ENCODE assay signal across 9 cellular contexts in genomic region chr3:189710620-189711388, GRCh38.
DNase-seq lines count a peak whose midpoint lies in the region; ATAC-seq, FAIRE-seq and TF ChIP-seq lines count a peak whose summit lies in the region.
"Had no signal": no experiment of that assay in that cellular context is flagged by ENCODE, and none has a peak within 500 bp of the region (broad histone marks: within the 10 kb centered on the region; RNA-seq: fewer than 3 reads in every experiment).

No MANE protein-coding gene starts in this region.

- H2AFZ ChIP-seq in mesenchymal stem cell (ENCODE audit: low read depth, low read length) = no peak overlapping the region

- no peaks in the 10 kb centered on the region for H3K79me1 ChIP-seq in mesenchymal stem cell (replicated peaks; ENCODE audit: low read length, poor library complexity, severe bottlenecking)

- H3K4me2 ChIP-seq in mesenchymal stem cell (ENCODE audit: low read length, poor library complexity, severe bottlenecking) = peak overlapping the region; percentile 12

- ATAC-seq in HG03097 (IDR thresholded peaks at IDR 0.05; ENCODE audit: low FRiP score, unreplicated experiment) (peak; percentile 52), GM19328 (IDR thresholded peaks at IDR 0.05; ENCODE audit: unreplicated experiment) (no peak)

- no peak overlapping the region for H2BK12ac ChIP-seq in mesenchymal stem cell (ENCODE audit: low read length in 2 of 2)

- H4K91ac ChIP-seq in mesenchymal stem cell (ENCODE audit: low read length) = no peak overlapping the region

- peak overlapping the region; percentile 8 for H2BK5ac ChIP-seq in mesenchymal stem cell (ENCODE audit: low read depth, low read length, poor library complexity, severe bottlenecking)

- H4K8ac ChIP-seq in mesenchymal stem cell (ENCODE audit: low read length) = no peak overlapping the region

- no peak overlapping the region for H3K9ac ChIP-seq in mesenchymal stem cell (ENCODE audit: low read length)

- no peak overlapping the region for H2BK15ac ChIP-seq in mesenchymal stem cell (ENCODE audit: low read depth, poor library complexity, severe bottlenecking)

- no peak overlapping the region for H2BK120ac ChIP-seq in mesenchymal stem cell (ENCODE audit: low read depth, low read length)

- H3K27me3 ChIP-seq in mesenchymal stem cell (ENCODE audit: control insufficient read depth in 1 of 2, insufficient read depth in 1 of 2, low read length in 2 of 2) = no peaks in the 10 kb centered on the region
- H3K27me3 ChIP-seq in Peyer's patch = no peaks in the 10 kb centered on the region

- TF ChIP-seq POLR2A in GM12892 (IDR thresholded peaks at IDR 0.05; ENCODE audit: low read depth, low read length) (no peak), Peyer's patch (IDR thresholded peaks at IDR 0.05) (no peak)

- H3K14ac ChIP-seq in mesenchymal stem cell (ENCODE audit: low read length in 2 of 2) = no peak overlapping the region

- DNase-seq in GM12892 (ENCODE audit: insufficient read length) (no peak), astrocyte of the hippocampus (ENCODE audit: low read depth, low spot score) (peak; percentile 96), mesenchymal stem cell (peak; percentile 95), HT-29 (ENCODE audit: low spot score) (no peak), Peyer's patch (no peak)
- DNase-seq in stimulated activated CD4-positive, alpha-beta T cell treated with anti-CD3 and anti-CD28 coated beads, Interleukin-2, amount 100 ng/mL, for 48 hours = no peak

- no peak overlapping the region for H3K4ac ChIP-seq in mesenchymal stem cell (ENCODE audit: low read depth in 1 of 2, low read length in 2 of 2)

- peak; percentile 74 for FAIRE-seq in GM12892 (lab: Jason Lieb, UNC)
- FAIRE-seq: islet of Langerhans had no signal

- H3K4me3 ChIP-seq in mesenchymal stem cell (ENCODE audit: insufficient read depth in 1 of 2, low read depth in 1 of 2, low read length in 2 of 2) (no peak overlapping the region), Peyer's patch (no peak overlapping the region)

- no peak for TF ChIP-seq CTCF in Peyer's patch (IDR thresholded peaks at IDR 0.05)

- no peak overlapping the region for H3K23ac ChIP-seq in mesenchymal stem cell (ENCODE audit: low read length in 2 of 2)

- H3K27ac ChIP-seq in mesenchymal stem cell (ENCODE audit: low read length, poor library complexity, severe bottlenecking) = peak overlapping the region; percentile 94
- H3K27ac ChIP-seq in Peyer's patch = no peak overlapping the region

- H3K36me3 ChIP-seq in mesenchymal stem cell (ENCODE audit: control insufficient read depth in 1 of 2, insufficient read depth in 2 of 2, low read depth in 1 of 2, low read length in 2 of 2) = no peaks in the 10 kb centered on the region
- no peaks in the 10 kb centered on the region for H3K36me3 ChIP-seq in Peyer's patch

- H2AK5ac ChIP-seq in mesenchymal stem cell (ENCODE audit: low read length, severe bottlenecking) = peak overlapping the region; percentile 46

- no peak overlapping the region for H3K18ac ChIP-seq in mesenchymal stem cell (ENCODE audit: low read depth in 1 of 2, low read length in 2 of 2)

- H3K4me1 ChIP-seq in mesenchymal stem cell (ENCODE audit: control insufficient read depth, insufficient read depth, low read depth, low read length) = no peaks in the 10 kb centered on the region
- H3K4me1 ChIP-seq in Peyer's patch = no peaks in the 10 kb centered on the region

- H3K9me3 ChIP-seq in mesenchymal stem cell (ENCODE audit: control insufficient read depth, low read length) (no peaks in the 10 kb centered on the region), Peyer's patch (no peaks in the 10 kb centered on the region)

Comparison
In these comparisons a context has a peak if more than half of its experiments do, and no peak if none do; other contexts are left out.
1. DNase-seq: peak in astrocyte of the hippocampus (single experiment) and mesenchymal stem cell (single experiment); none in GM12892 (single experiment), HT-29 (single experiment), Peyer's patch (0 of 3) and stimulated activated CD4-positive, alpha-beta T cell treated with anti-CD3 and anti-CD28 coated beads, Interleukin-2, amount 100 ng/mL, for 48 hours (0 of 2).